9 cellular contexts compared by ENCODE assay signal in genomic region chr5:119341452-119342349, GRCh38. TPM values are rescaled to one million over a fixed set of nuclear protein-coding genes. Genes with fewer than 3 reads are reported as not detected.
DNase-seq lines count a peak whose midpoint lies in the region; ATAC-seq, FAIRE-seq and TF ChIP-seq lines count a peak whose summit lies in the region.
"Had no signal": no experiment of that assay in that cellular context is flagged by ENCODE, and none has a peak within 500 bp of the region (broad histone marks: within the 10 kb centered on the region; RNA-seq: fewer than 3 reads in every experiment).

No MANE protein-coding gene starts in this region.

- H3K9me3 Mint-ChIP-seq in activated naive CD8-positive, alpha-beta T cell treated with anti-CD3 and anti-CD28 coated beads, Interleukin-2, amount 10 ng/mL, durations not matched to agents 7 days and 5 days: no peaks in the 10 kb centered on the region
- H3K9me3 Mint-ChIP-seq in MCF 10A (ENCODE audit: unreplicated experiment): no peaks in the 10 kb centered on the region

- 84 to 89% (median 88%) methylated on average over 6 of the region's 6 CpGs for WGBS in psoas muscle, 3 donors

- in situ Hi-C loops in GM13976 (cut with MboI; ENCODE audit: low sequenced_read_pairs, unreplicated experiment): no loop called here

- no peak overlapping the region for H3K27ac ChIP-seq in psoas muscle

- H3K27ac Mint-ChIP-seq in activated naive CD8-positive, alpha-beta T cell treated with anti-CD3 and anti-CD28 coated beads, Interleukin-2, amount 10 ng/mL, durations not matched to agents 7 days and 5 days: peak overlapping the region; percentile 96
- H3K27ac Mint-ChIP-seq in MCF 10A (ENCODE audit: low read depth, unreplicated experiment): no peak overlapping the region

- H3K4me1 ChIP-seq in psoas muscle: no peaks in the 10 kb centered on the region

- FAIRE-seq in frontal cortex (lab: Jason Lieb, UNC): no peak
- FAIRE-seq: TTC549 had no signal

- peak overlapping the region; percentile 83 for H3K4me3 Mint-ChIP-seq in activated naive CD8-positive, alpha-beta T cell treated with anti-CD3 and anti-CD28 coated beads, Interleukin-2, amount 10 ng/mL, durations not matched to agents 7 days and 5 days
- H3K4me3 Mint-ChIP-seq in MCF 10A (ENCODE audit: unreplicated experiment): no peak overlapping the region

- no peak for TF ChIP-seq CTCF in GM12865 (IDR thresholded peaks at IDR 0.05; ENCODE audit: insufficient read depth, low read depth, low read length, missing control alignments)
- no peak for TF ChIP-seq CTCF in MCF 10A (IDR thresholded peaks at IDR 0.05; ENCODE audit: unreplicated experiment)
- TF ChIP-seq CTCF in GM13976 (IDR thresholded peaks at IDR 0.05; ENCODE audit: borderline replicate concordance, control extremely low read depth, extremely low read depth, insufficient read depth, missing control alignments): no peak
- TF ChIP-seq CTCF in psoas muscle (IDR thresholded peaks at IDR 0.05): no peak

- no peaks in the 10 kb centered on the region for H3K27me3 Mint-ChIP-seq in activated naive CD8-positive, alpha-beta T cell treated with anti-CD3 and anti-CD28 coated beads, Interleukin-2, amount 10 ng/mL, durations not matched to agents 7 days and 5 days
- no peaks in the 10 kb centered on the region for H3K27me3 Mint-ChIP-seq in MCF 10A (ENCODE audit: insufficient read depth, unreplicated experiment)

- peaks cover 88% of the 10 kb centered on the region for H3K4me1 Mint-ChIP-seq in activated naive CD8-positive, alpha-beta T cell treated with anti-CD3 and anti-CD28 coated beads, Interleukin-2, amount 10 ng/mL, durations not matched to agents 7 days and 5 days
- peaks cover 20% of the 10 kb centered on the region for H3K4me1 Mint-ChIP-seq in MCF 10A (ENCODE audit: insufficient read depth, unreplicated experiment)

- no TSS peak for BruUV-seq in MCF 10A (replicated peaks; lab: Mats Ljungman, UMichigan)

- ATAC-seq in GM21423 (IDR thresholded peaks at IDR 0.05; ENCODE audit: unreplicated experiment): peak; percentile 49
- ATAC-seq in HG03521 (IDR thresholded peaks at IDR 0.05; ENCODE audit: unreplicated experiment): peak; percentile 49
- ATAC-seq in activated naive CD8-positive, alpha-beta T cell treated with anti-CD3 and anti-CD28 coated beads, Interleukin-2, amount 10 ng/mL, durations not matched to agents 7 days and 5 days (ENCODE audit: low read depth): peak; percentile 9
- ATAC-seq in psoas muscle: no peak

- no peaks in the 10 kb centered on the region for H3K9me3 ChIP-seq in psoas muscle

- H3K4me3 ChIP-seq in GM12865 (ENCODE audit: low read depth, low read length) (peak overlapping the region; percentile 83), psoas muscle (no peak overlapping the region)

- peaks cover 0 to 4% (median 0%) of the 10 kb centered on the region in 3 donors for H3K27me3 ChIP-seq in psoas muscle (ENCODE audit: insufficient read depth in 3 of 3, low read length in 2 of 3)

- H3K36me3 Mint-ChIP-seq in activated naive CD8-positive, alpha-beta T cell treated with anti-CD3 and anti-CD28 coated beads, Interleukin-2, amount 10 ng/mL, durations not matched to agents 7 days and 5 days: peaks cover 28% of the 10 kb centered on the region
- H3K36me3 Mint-ChIP-seq in MCF 10A (ENCODE audit: insufficient read depth, unreplicated experiment): peaks cover 9% of the 10 kb centered on the region

- POLR2A ChIA-PET in activated naive CD8-positive, alpha-beta T cell treated with anti-CD3 and anti-CD28 coated beads, Interleukin-2, amount 10 ng/mL, durations not matched to agents 7 days and 5 days (lab: Charles Lee): interaction anchor here (0.9 to 10.4 kb wide), 15 partner anchors 11 to 270 kb away, joined by 3 to 127 read pairs (median 6); partner anchors contain the start of genes DMXL1 and TNFAIP8
- POLR2A ChIA-PET in MCF 10A (lab: Yijun Ruan, JAX): interaction anchor here (0.7 to 22.9 kb wide), 4 partner anchors 17 to 76 kb away, joined by 3 to 385 read pairs (median 4); partner anchors contain the start of gene TNFAIP8

- H3K36me3 ChIP-seq in psoas muscle (ENCODE audit: insufficient read depth in 1 of 2, low read depth in 1 of 2): no peaks in the 10 kb centered on the region

- peak; percentile 83 for DNase-seq in GM12865 (ENCODE audit: low read depth)
- DNase-seq in activated naive CD8-positive, alpha-beta T cell treated with anti-CD3 and anti-CD28 coated beads, Interleukin-2, amount 10 ng/mL, durations not matched to agents 7 days and 5 days: no peak
- DNase-seq in MCF 10A (ENCODE audit: unreplicated experiment): no peak
- DNase-seq in frontal cortex (ENCODE audit: low spot score in 2 of 2): no peak
- no peak for DNase-seq in GM13976 (ENCODE audit: low spot score)
- no peak for DNase-seq in psoas muscle

- intact Hi-C loops in MCF 10A (cut with micrococcal nuclease): no loop called here
- intact Hi-C loops in psoas muscle (cut with DNase I): no loop called here

- CTCF ChIA-PET in MCF 10A (lab: Yijun Ruan, JAX): interaction anchor here (1.0 to 6.9 kb wide), 4 partner anchors 7 to 162 kb away, joined by 3 to 50 read pairs (median 20); no protein-coding TSS in a partner anchor

RNA-seq across cellular contexts. Expression of gene TNFAIP8, which starts 14.1 kb away (rescaled TPM):
- total RNA-seq in activated naive CD8-positive, alpha-beta T cell treated with anti-CD3 and anti-CD28 coated beads, Interleukin-2, amount 10 ng/mL, durations not matched to agents 7 days and 5 days: 100 to 1,000 TPM; 121 to 122 TPM
- total RNA-seq in MCF 10A (2022) (13.0 and 16.2 TPM in 2 replicates), frontal cortex (2.9 TPM), psoas muscle (1 to 10 TPM in 3 of 4 donors, under 1 TPM in 1; 0.73 to 2.5 (median 2.1) TPM)
- 1 to 10 TPM; 1.2 to 1.6 (median 1.5) TPM for polyA plus RNA-seq in psoas muscle

Comparison
In these comparisons a context has a peak if more than half of its experiments do, and no peak if none do; other contexts are left out.
1. ATAC-seq: peak in GM21423 (single experiment), HG03521 (single experiment) and activated naive CD8-positive, alpha-beta T cell treated with anti-CD3 and anti-CD28 coated beads, Interleukin-2, amount 10 ng/mL, durations not matched to agents 7 days and 5 days (single experiment); none in psoas muscle (0 of 4).